In the genomic region with DNA sequence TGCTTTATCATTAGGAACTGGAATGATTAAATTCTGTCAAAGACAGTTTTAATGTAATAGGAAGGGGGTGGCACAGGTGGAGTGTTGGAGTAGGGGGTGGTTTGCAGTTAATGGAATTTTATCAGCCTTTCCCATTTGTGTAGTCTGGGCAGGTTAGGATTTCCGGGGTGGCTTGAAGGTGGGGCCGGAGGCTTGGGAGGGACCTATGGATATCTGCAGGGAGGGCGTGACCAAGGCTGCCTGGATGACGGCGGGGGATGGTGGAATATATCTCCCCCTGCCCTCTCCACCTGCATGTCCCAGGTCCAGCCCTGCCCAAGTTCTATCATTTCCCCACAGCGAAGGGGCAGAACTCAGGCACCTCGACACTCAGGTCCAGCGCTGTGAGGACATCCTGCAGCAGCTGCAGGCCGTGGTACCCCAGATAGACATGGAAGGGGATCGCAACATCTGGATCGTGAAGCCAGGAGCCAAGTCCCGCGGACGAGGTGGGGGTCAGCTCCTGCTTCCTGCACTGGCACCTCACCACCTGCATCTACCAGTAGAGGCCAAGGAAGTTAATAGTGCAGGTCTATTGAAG, we compare ENCODE assay signal across 34 cellular contexts. TPM values are rescaled to one million over a fixed set of nuclear protein-coding genes. Genes with fewer than 3 reads are reported as not detected.
"Had no signal": no experiment of that assay in that cellular context is flagged by ENCODE, and none has a peak within 500 bp of the region (broad histone marks: within the 10 kb centered on the region; RNA-seq: fewer than 3 reads in every experiment).

No MANE protein-coding gene starts in this region.

- H3K4me3 ChIP-seq: SJSA1 had no signal

- H3K4me1 ChIP-seq: SJSA1 had no signal

- H3K27me3 Mint-ChIP-seq: activated CD4-positive, alpha-beta memory T cell treated with anti-CD3 and anti-CD28 coated beads, Interleukin-2, amount 10 ng/mL, durations not matched to agents 7 days and 5 days; activated CD8-positive, alpha-beta memory T cell treated with anti-CD3 and anti-CD28 coated beads, Interleukin-2, amount 10 ng/mL, durations not matched to agents 7 days and 5 days; activated naive CD8-positive, alpha-beta T cell treated with anti-CD3 and anti-CD28 coated beads for 36 hours; T-cell; T-helper 17 cell had no signal

- H3K9me2 ChIP-seq: SK-N-SH had no signal

- H3K9ac ChIP-seq: KMS-11, SK-N-SH had no signal

- DNase-seq: activated CD4-positive, alpha-beta memory T cell treated with anti-CD3 and anti-CD28 coated beads, Interleukin-2, amount 10 ng/mL, durations not matched to agents 7 days and 5 days; activated CD4-positive, alpha-beta T cell treated with anti-CD3 and anti-CD28 coated beads for 1 hour; activated CD4-positive, alpha-beta T cell treated with anti-CD3 and anti-CD28 coated beads for 48 hours; activated CD4-positive, CD25-positive, alpha-beta regulatory T cell; activated CD8-positive, alpha-beta memory T cell treated with anti-CD3 and anti-CD28 coated beads for 24 hours; activated CD8-positive, alpha-beta memory T cell treated with anti-CD3 and anti-CD28 coated beads, Interleukin-2, amount 10 ng/mL, durations not matched to agents 7 days and 5 days; activated CD8-positive, alpha-beta memory T cell treated with anti-CD3 and anti-CD28 coated beads, Interleukin-2, amount 50 U/mL, for 48 hours; activated effector memory CD4-positive, alpha-beta T cell treated with Interleukin-2 at 50 U/mL for 16 hours; activated naive CD4-positive, alpha-beta T cell treated with anti-CD3 and anti-CD28 coated beads, Interleukin-2, amount 50 U/mL, for 16 hours; activated naive CD8-positive, alpha-beta T cell treated with anti-CD3 and anti-CD28 coated beads for 36 hours; activated T-cell treated with anti-CD3 and anti-CD28 coated beads, Interleukin-2, amount 50 U/mL, for 48 hours; amniotic stem cell; aorta; brain microvascular endothelial cell; central memory CD4-positive, alpha-beta T cell; MM.1S; NCI-H1092 treated with DMSO at 0.1 percent for 48 hours; NCI-H1436; NCI-H1694; NCI-H1930; NCI-H2081 treated with DMSO at 0.1 percent for 48 hours; NCI-H226; NCI-H446 treated with DMSO at 0.1 percent for 48 hours; NCI-H524; SHP77 treated with DMSO at 0.1 percent for 48 hours; SK-N-SH; T-cell; T-helper 17 cell had no signal

- H3K36me3 ChIP-seq: brain microvascular endothelial cell had no signal

- H3K27me3 ChIP-seq: brain microvascular endothelial cell, SJSA1 had no signal

- H3K4me2 ChIP-seq: KMS-11, SK-N-SH had no signal

- ATAC-seq: activated CD8-positive, alpha-beta memory T cell treated with anti-CD3 and anti-CD28 coated beads, Interleukin-2, amount 10 ng/mL, durations not matched to agents 7 days and 5 days; Panc1; T-cell; T-helper 17 cell had no signal

- H3K9me3 ChIP-seq: SJSA1, SK-N-SH had no signal

- H3K36me3 Mint-ChIP-seq: T-cell had no signal

- H3K27ac Mint-ChIP-seq: activated CD4-positive, alpha-beta memory T cell treated with anti-CD3 and anti-CD28 coated beads, Interleukin-2, amount 10 ng/mL, durations not matched to agents 7 days and 5 days; activated CD8-positive, alpha-beta memory T cell treated with anti-CD3 and anti-CD28 coated beads, Interleukin-2, amount 10 ng/mL, durations not matched to agents 7 days and 5 days; activated naive CD8-positive, alpha-beta T cell treated with anti-CD3 and anti-CD28 coated beads for 36 hours; T-cell; T-helper 17 cell had no signal

- H3K27ac ChIP-seq: brain microvascular endothelial cell, KMS-11, SJSA1, VCaP had no signal

- H3K4me3 Mint-ChIP-seq: activated CD4-positive, alpha-beta memory T cell treated with anti-CD3 and anti-CD28 coated beads, Interleukin-2, amount 10 ng/mL, durations not matched to agents 7 days and 5 days; activated CD8-positive, alpha-beta memory T cell treated with anti-CD3 and anti-CD28 coated beads, Interleukin-2, amount 10 ng/mL, durations not matched to agents 7 days and 5 days; activated naive CD8-positive, alpha-beta T cell treated with anti-CD3 and anti-CD28 coated beads for 36 hours; T-cell; T-helper 17 cell had no signal

- H3K9me3 Mint-ChIP-seq: activated CD4-positive, alpha-beta memory T cell treated with anti-CD3 and anti-CD28 coated beads, Interleukin-2, amount 10 ng/mL, durations not matched to agents 7 days and 5 days; activated naive CD8-positive, alpha-beta T cell treated with anti-CD3 and anti-CD28 coated beads for 36 hours; T-cell had no signal

- H3K4me1 Mint-ChIP-seq: activated naive CD8-positive, alpha-beta T cell treated with anti-CD3 and anti-CD28 coated beads for 36 hours; T-helper 17 cell had no signal

RNA-seq across cellular contexts. Expression of a gene that starts 54.5 kb away (rescaled TPM):
- total RNA-seq: activated CD4-positive, alpha-beta memory T cell treated with anti-CD3 and anti-CD28 coated beads, Interleukin-2, amount 10 ng/mL, durations not matched to agents 7 days and 5 days; activated CD8-positive, alpha-beta memory T cell treated with anti-CD3 and anti-CD28 coated beads, Interleukin-2, amount 10 ng/mL, durations not matched to agents 7 days and 5 days; LHCN-M2; RPMI7951; SJSA1; T-helper 17 cell had no signal
- polyA plus RNA-seq: SK-N-SH had no signal
